In the genomic region with DNA sequence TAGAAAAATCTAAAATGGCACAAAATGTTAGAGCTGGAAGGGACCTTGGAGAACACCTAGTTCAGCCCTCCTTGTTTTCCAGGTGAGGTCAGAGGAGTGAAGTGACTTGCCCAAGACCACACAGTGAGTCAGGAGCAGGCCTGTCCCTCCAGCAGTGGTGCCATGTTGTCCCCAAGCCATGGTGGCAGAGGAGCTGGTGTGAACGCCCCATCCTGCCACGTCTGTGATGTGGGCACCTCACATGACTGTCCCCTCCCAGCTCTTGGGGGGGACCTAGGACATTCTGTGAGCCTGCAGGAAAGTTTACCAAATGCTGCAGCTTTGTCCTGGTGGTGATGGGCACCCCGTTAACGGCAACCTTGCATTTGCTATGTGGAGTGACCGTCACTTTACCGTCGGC, we compare ENCODE assay signal across 21 cellular contexts.
DNase-seq lines count a peak whose midpoint lies in the region; ATAC-seq, FAIRE-seq and TF ChIP-seq lines count a peak whose summit lies in the region.
"Had no signal": no experiment of that assay in that cellular context is flagged by ENCODE, and none has a peak within 500 bp of the region (broad histone marks: within the 10 kb centered on the region; RNA-seq: fewer than 3 reads in every experiment).

No MANE protein-coding gene starts in this region.

- TF ChIP-seq CTCF in GM20000 (IDR thresholded peaks at IDR 0.05; ENCODE audit: extremely low read depth, missing control alignments) = no peak
- no peak for TF ChIP-seq CTCF in H1 (IDR thresholded peaks at IDR 0.05; ENCODE audit: control extremely low read depth in 1 of 3, insufficient read depth in 1 of 3, low read depth in 1 of 3, low read length in 3 of 3)
- no peak for TF ChIP-seq CTCF in CD8-positive, alpha-beta T cell (IDR thresholded peaks at IDR 0.05)

- H4K91ac ChIP-seq in H1 (replicated peaks; ENCODE audit: insufficient read length, low read length) = peak overlapping the region; percentile 61

- peaks cover 10% of the 10 kb centered on the region for H3K27me3 Mint-ChIP-seq in activated naive CD8-positive, alpha-beta T cell
- H3K27me3 Mint-ChIP-seq in activated naive CD8-positive, alpha-beta T cell treated with anti-CD3 and anti-CD28 coated beads, Interleukin-2, amount 50 U/mL, for 24 hours = peaks cover 8% of the 10 kb centered on the region
- H3K27me3 Mint-ChIP-seq in CD8-positive, alpha-beta T cell (ENCODE audit: low read depth) = peaks cover 19% of the 10 kb centered on the region
- H3K27me3 Mint-ChIP-seq in activated CD4-positive, alpha-beta T cell treated with anti-CD3 and anti-CD28 coated beads, Interleukin-2, amount 10 ng/mL, durations not matched to agents 7 days and 5 days = peaks cover 2% of the 10 kb centered on the region

- H3K36me3 Mint-ChIP-seq in activated naive CD8-positive, alpha-beta T cell = no peaks in the 10 kb centered on the region
- no peaks in the 10 kb centered on the region for H3K36me3 Mint-ChIP-seq in activated naive CD8-positive, alpha-beta T cell treated with anti-CD3 and anti-CD28 coated beads, Interleukin-2, amount 50 U/mL, for 24 hours (ENCODE audit: low read depth)
- no peaks in the 10 kb centered on the region for H3K36me3 Mint-ChIP-seq in CD8-positive, alpha-beta T cell
- H3K36me3 Mint-ChIP-seq in activated CD4-positive, alpha-beta T cell treated with anti-CD3 and anti-CD28 coated beads, Interleukin-2, amount 10 ng/mL, durations not matched to agents 7 days and 5 days (ENCODE audit: low read depth) = peaks cover 7% of the 10 kb centered on the region
- H3K36me3 Mint-ChIP-seq: CD4-positive, alpha-beta memory T cell had no signal

- H3K36me3 ChIP-seq in H1 (ENCODE audit: control insufficient read depth in 2 of 4, insufficient read depth in 4 of 4, low read length in 3 of 4) = no peaks in the 10 kb centered on the region
- H3K36me3 ChIP-seq in CD8-positive, alpha-beta T cell (ENCODE audit: insufficient read depth, low read length) = no peaks in the 10 kb centered on the region

- no peak for DNase-seq in activated naive CD8-positive, alpha-beta T cell treated with anti-CD3 and anti-CD28 coated beads, Interleukin-2, amount 50 U/mL, for 24 hours
- DNase-seq in GM20000 (ENCODE audit: low spot score) = peak; percentile 45
- no peak for DNase-seq in H1 (ENCODE audit: low read depth in 1 of 2, low spot score in 2 of 2)
- peak; percentile 19 for DNase-seq in posterior vena cava (ENCODE audit: low spot score)
- no peak for DNase-seq in CD8-positive, alpha-beta T cell
- no peak for DNase-seq in NCI-H2171 treated with DMSO at 0.1 percent for 48 hours (lab: John Stamatoyannopoulos, UW)
- no peak for DNase-seq in activated CD4-positive, alpha-beta T cell treated with anti-CD3 and anti-CD28 coated beads, Interleukin-2, amount 10 ng/mL, durations not matched to agents 7 days and 5 days
- DNase-seq: 8988T; ACHN; CD4-positive, alpha-beta memory T cell; COR-L47; DMS153; DMS79 treated with DMSO at 0.1 percent for 48 hours; EL; GM23248; H9; IMR-90 had no signal

- no peak overlapping the region for H2BK15ac ChIP-seq in H1 (ENCODE audit: low read length)

- H3K27ac ChIP-seq in H1 (ENCODE audit: low read depth, low read length) = no peak overlapping the region
- H3K27ac ChIP-seq in CD8-positive, alpha-beta T cell (ENCODE audit: low read depth, low read length) = no peak overlapping the region
- H3K27ac ChIP-seq: C4-2B, GM23248 had no signal

- no peak for ATAC-seq in activated naive CD8-positive, alpha-beta T cell treated with anti-CD3 and anti-CD28 coated beads, Interleukin-2, amount 50 U/mL, for 24 hours
- ATAC-seq in CD8-positive, alpha-beta T cell = no peak

- H4K8ac ChIP-seq in H1 (ENCODE audit: extremely low read depth, insufficient read depth, low read length) = no peak overlapping the region

- no peak for FAIRE-seq in H1 (lab: Jason Lieb, UNC)
- FAIRE-seq: D721Med, G401.6 had no signal

- no peak overlapping the region for H3K4me3 ChIP-seq in H1 (ENCODE audit: extremely low read depth in 1 of 4, insufficient read depth in 2 of 4, low read depth in 3 of 4, low read length in 4 of 4)
- H3K4me3 ChIP-seq in CD8-positive, alpha-beta T cell (ENCODE audit: low read depth, low read length) = no peak overlapping the region
- H3K4me3 ChIP-seq: GM23248 had no signal

- H3K56ac ChIP-seq in H1 (replicated peaks; ENCODE audit: insufficient read length, low read depth, low read length) = no peak overlapping the region

- no peaks in the 10 kb centered on the region for H3K79me1 ChIP-seq in H1 (ENCODE audit: low read depth, low read length)

- TF ChIP-seq RAD21 in H1 (IDR thresholded peaks at IDR 0.05 in 1 of 2, conservative IDR thresholded peaks at IDR 0.05 in 1 of 2; ENCODE audit: low read depth in 2 of 2, low read length in 2 of 2) = no peak

- 0 out of 2 replicates have a peak, but pooled peaks cover 2% of the 10 kb centered on the region for H3K23me2 ChIP-seq in H1 (ENCODE audit: low read depth, low read length)

- H4K20me1 ChIP-seq in H1 (replicated peaks in 1 of 2; ENCODE audit: control insufficient read depth in 1 of 2, insufficient read depth in 2 of 2, low read length in 2 of 2) = no peaks in the 10 kb centered on the region

- 0 out of 2 replicates have a peak overlapping the region, but pooled peaks have one; percentile 32 for H3K18ac ChIP-seq in H1 (ENCODE audit: extremely low read depth, low read length)

- no peak overlapping the region for H2AFZ ChIP-seq in H1 (ENCODE audit: low read length)
- H2AFZ ChIP-seq: GM23248 had no signal

- WGBS in H1 (ENCODE audit: extremely low coverage in 1 of 2, insufficient coverage in 1 of 2, insufficient read length in 1 of 2, insufficient replicate concordance in 2 of 2, low coverage in 1 of 2, low lambda C conversion rate in 2 of 2, missing lambda C conversion rate in 1 of 2), 2 experiments = 98% methylated on average over 7 of the region's 7 CpGs; no CpG with 5 or more reads in 1 of the 2 experiments

- CTCF ChIA-PET in H1 (lab: Charles Lee; ENCODE audit: partially characterized antibody) = interaction anchor here (0.9 kb wide), 1 partner anchor 18 kb away, joined by 3 read pairs; no protein-coding TSS in a partner anchor
- CTCF ChIA-PET in CD8-positive, alpha-beta T cell (lab: Charles Lee) = no interaction called here
- CTCF ChIA-PET in activated CD4-positive, alpha-beta T cell treated with anti-CD3 and anti-CD28 coated beads, Interleukin-2, amount 10 ng/mL, durations not matched to agents 7 days and 5 days (lab: Charles Lee) = no interaction called here

- POLR2A ChIA-PET in H1 (lab: Charles Lee; ENCODE audit: partially characterized antibody) = interaction anchor here (0.6 kb wide), 1 partner anchor 36 kb away, joined by 3 read pairs; no protein-coding TSS in a partner anchor
- POLR2A ChIA-PET in CD8-positive, alpha-beta T cell (lab: Charles Lee) = no interaction called here
- POLR2A ChIA-PET in activated CD4-positive, alpha-beta T cell treated with anti-CD3 and anti-CD28 coated beads, Interleukin-2, amount 10 ng/mL, durations not matched to agents 7 days and 5 days (lab: Charles Lee) = no interaction called here

- H3K23ac ChIP-seq in H1 (ENCODE audit: insufficient read length) = no peak overlapping the region

- H3K9me3 ChIP-seq in H1 (ENCODE audit: insufficient read depth in 2 of 2, low read depth in 1 of 2, low read length in 1 of 2) = no peaks in the 10 kb centered on the region
- H3K9me3 ChIP-seq in CD8-positive, alpha-beta T cell (ENCODE audit: low read length) = no peaks in the 10 kb centered on the region

- H3K4ac ChIP-seq in H1 (replicated peaks; ENCODE audit: insufficient read length, low read depth, low read length) = no peak overlapping the region

- no peak overlapping the region for H3K14ac ChIP-seq in H1 (ENCODE audit: insufficient read length)

- H2BK20ac ChIP-seq in H1 (ENCODE audit: low read length) = peak overlapping the region; percentile 23; the same call in 1 of the 2 replicates

- no peaks in the 10 kb centered on the region for H3K9me3 Mint-ChIP-seq in activated naive CD8-positive, alpha-beta T cell (ENCODE audit: low read depth)
- H3K9me3 Mint-ChIP-seq in activated naive CD8-positive, alpha-beta T cell treated with anti-CD3 and anti-CD28 coated beads, Interleukin-2, amount 50 U/mL, for 24 hours = no peaks in the 10 kb centered on the region
- no peaks in the 10 kb centered on the region for H3K9me3 Mint-ChIP-seq in CD8-positive, alpha-beta T cell
- H3K9me3 Mint-ChIP-seq in activated CD4-positive, alpha-beta T cell treated with anti-CD3 and anti-CD28 coated beads, Interleukin-2, amount 10 ng/mL, durations not matched to agents 7 days and 5 days = no peaks in the 10 kb centered on the region

- H3K27ac Mint-ChIP-seq in activated naive CD8-positive, alpha-beta T cell = no peak overlapping the region
- no peak overlapping the region for H3K27ac Mint-ChIP-seq in activated naive CD8-positive, alpha-beta T cell treated with anti-CD3 and anti-CD28 coated beads, Interleukin-2, amount 50 U/mL, for 24 hours
- no peak overlapping the region for H3K27ac Mint-ChIP-seq in CD8-positive, alpha-beta T cell
- no peak overlapping the region for H3K27ac Mint-ChIP-seq in activated CD4-positive, alpha-beta T cell treated with anti-CD3 and anti-CD28 coated beads, Interleukin-2, amount 10 ng/mL, durations not matched to agents 7 days and 5 days
- H3K27ac Mint-ChIP-seq: CD4-positive, alpha-beta memory T cell had no signal

- no peak overlapping the region; the same call in 1 of the 2 replicates for H2BK5ac ChIP-seq in H1 (ENCODE audit: low read depth, low read length)

- peaks cover 5% of the 10 kb centered on the region for H3K4me1 Mint-ChIP-seq in activated naive CD8-positive, alpha-beta T cell (ENCODE audit: low read depth)
- peaks cover 3% of the 10 kb centered on the region for H3K4me1 Mint-ChIP-seq in activated naive CD8-positive, alpha-beta T cell treated with anti-CD3 and anti-CD28 coated beads, Interleukin-2, amount 50 U/mL, for 24 hours
- H3K4me1 Mint-ChIP-seq in CD8-positive, alpha-beta T cell (ENCODE audit: low read depth) = peaks cover 5% of the 10 kb centered on the region
- no peaks in the 10 kb centered on the region for H3K4me1 Mint-ChIP-seq in activated CD4-positive, alpha-beta T cell treated with anti-CD3 and anti-CD28 coated beads, Interleukin-2, amount 10 ng/mL, durations not matched to agents 7 days and 5 days

- H4K5ac ChIP-seq in H1 (ENCODE audit: insufficient read length, low read depth, low read length) = no peak overlapping the region

- TF ChIP-seq EP300 in H1 (IDR thresholded peaks at IDR 0.05; ENCODE audit: borderline replicate concordance in 1 of 2, low read depth in 2 of 2, low read length in 2 of 2) = no peak

- peaks cover 5 to 37% (median 28%) of the 10 kb centered on the region in 4 experiments for H3K4me1 ChIP-seq in H1 (replicated peaks in 1 of 4; ENCODE audit: control insufficient read depth in 3 of 4, insufficient read depth in 4 of 4, low read length in 3 of 4)
- H3K4me1 ChIP-seq in CD8-positive, alpha-beta T cell (ENCODE audit: insufficient read depth, low read length) = peaks cover 7% of the 10 kb centered on the region

- no peaks in the 10 kb centered on the region for H3K79me2 ChIP-seq in H1 (ENCODE audit: control insufficient read depth in 1 of 2, insufficient read depth in 2 of 2, low read length in 2 of 2)

- H3K9ac ChIP-seq in H1 (replicated peaks in 1 of 4; ENCODE audit: extremely low read depth in 1 of 4, low read depth in 3 of 4, low read length in 3 of 4) = no peak overlapping the region
- H3K9ac ChIP-seq: GM23248 had no signal

- no peaks in the 10 kb centered on the region; a peak in 1 of 7 replicates for H3K27me3 ChIP-seq in H1 (replicated peaks in 1 of 4; ENCODE audit: control insufficient read depth in 3 of 4, extremely low read depth in 1 of 4, insufficient read depth in 3 of 4, low read length in 3 of 4)
- H3K27me3 ChIP-seq in CD8-positive, alpha-beta T cell (ENCODE audit: insufficient read depth, low read length) = no peaks in the 10 kb centered on the region

- H3K4me2 ChIP-seq in H1 (ENCODE audit: insufficient read depth in 1 of 2, low read depth in 2 of 2, low read length in 2 of 2) = no peak overlapping the region

- 0 out of 2 replicates have a peak overlapping the region, but pooled peaks have one; percentile 5 for H2AK5ac ChIP-seq in H1 (ENCODE audit: low read depth, low read length)

- intact Hi-C loops in posterior vena cava (cut with DNase I) = no loop called here
- intact Hi-C loops in CD8-positive, alpha-beta T cell (cut with DNase I, micrococcal nuclease) = no loop called here

- H2BK12ac ChIP-seq in H1 (ENCODE audit: low read depth, low read length) = 0 out of 2 replicates have a peak overlapping the region, but pooled peaks have one; percentile 53

- peak overlapping the region; percentile 13 for H3K4me3 Mint-ChIP-seq in activated naive CD8-positive, alpha-beta T cell
- H3K4me3 Mint-ChIP-seq in activated naive CD8-positive, alpha-beta T cell treated with anti-CD3 and anti-CD28 coated beads, Interleukin-2, amount 50 U/mL, for 24 hours = no peak overlapping the region
- H3K4me3 Mint-ChIP-seq in CD8-positive, alpha-beta T cell = no peak overlapping the region
- no peak overlapping the region for H3K4me3 Mint-ChIP-seq in activated CD4-positive, alpha-beta T cell treated with anti-CD3 and anti-CD28 coated beads, Interleukin-2, amount 10 ng/mL, durations not matched to agents 7 days and 5 days
- H3K4me3 Mint-ChIP-seq: CD4-positive, alpha-beta memory T cell; H9 had no signal

- no peak overlapping the region for H2BK120ac ChIP-seq in H1 (replicated peaks; ENCODE audit: low read depth, low read length)

- TF ChIP-seq POLR2A in H1 (IDR thresholded peaks at IDR 0.05; ENCODE audit: control extremely low read depth in 1 of 2, low read depth in 2 of 2, low read length in 2 of 2) = no peak

Comparison
In these comparisons a context has a peak if more than half of its experiments do, and no peak if none do; other contexts are left out.
1. DNase-seq: peak in GM20000 (single experiment) and posterior vena cava (single experiment); none in activated naive CD8-positive, alpha-beta T cell treated with anti-CD3 and anti-CD28 coated beads, Interleukin-2, amount 50 U/mL, for 24 hours (single experiment), H1 (0 of 2), CD8-positive, alpha-beta T cell (0 of 7), NCI-H2171 treated with DMSO at 0.1 percent for 48 hours (single experiment) and activated CD4-positive, alpha-beta T cell treated with anti-CD3 and anti-CD28 coated beads, Interleukin-2, amount 10 ng/mL, durations not matched to agents 7 days and 5 days (single experiment).